Comparison of ENCODE assay signal across 3 cellular contexts in the genomic region with DNA sequence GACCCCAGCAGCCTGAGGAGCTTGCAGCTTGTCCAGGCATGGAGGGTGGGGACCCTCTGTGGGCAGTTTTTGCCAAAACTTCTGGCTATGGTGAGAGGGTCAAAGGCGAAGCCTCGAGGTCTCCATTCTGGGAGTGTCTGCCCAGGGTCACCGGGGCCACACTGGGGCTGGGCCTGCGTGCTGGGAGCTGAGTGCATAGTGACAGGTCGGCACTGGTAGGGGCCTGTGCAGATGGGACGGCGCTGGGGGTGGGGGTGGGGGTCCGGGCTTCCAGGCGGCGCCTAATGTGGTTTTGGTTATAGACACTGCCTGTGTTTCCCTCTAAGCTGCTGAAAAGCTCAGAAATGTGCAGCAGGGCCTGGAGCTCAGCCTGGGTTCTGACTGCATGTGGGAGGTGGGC. TPM values are rescaled to one million over a fixed set of nuclear protein-coding genes. Genes with fewer than 3 reads are reported as not detected.
"Had no signal": no experiment of that assay in that cellular context is flagged by ENCODE, and none has a peak within 500 bp of the region (broad histone marks: within the 10 kb centered on the region; RNA-seq: fewer than 3 reads in every experiment).

No MANE protein-coding gene starts in this region.

RNA-seq across cellular contexts. Expression of gene SPN, which starts 34.3 kb away (rescaled TPM):
- total RNA-seq: osteocyte, pulmonary artery endothelial cell, smooth muscle cell had no signal
- polyA plus RNA-seq: smooth muscle cell had no signal
